18 cellular contexts compared by ENCODE assay signal in genomic region chr10:130498042-130498441, GRCh38.
"Had no signal": no experiment of that assay in that cellular context is flagged by ENCODE, and none has a peak within 500 bp of the region (broad histone marks: within the 10 kb centered on the region; RNA-seq: fewer than 3 reads in every experiment).

No MANE protein-coding gene starts in this region.

- H3K4me3 ChIP-seq: coronary artery, heart left ventricle, right atrium auricular region, tibial artery, upper lobe of right lung had no signal

- H3K4me1 ChIP-seq: heart left ventricle, right atrium auricular region, tibial artery, upper lobe of right lung had no signal

- H3K4me1 Mint-ChIP-seq: endodermal cell; naive B cell; stimulated activated memory B cell treated with anti-CD40 and anti-IgM and Interleukin-4, amounts not matched to agents 10 μg/mL and 1 μg/mL and 100 μg/mL, for 72 hours had no signal

- ATAC-seq: heart left ventricle; stimulated activated memory B cell treated with anti-CD40 and anti-IgM and Interleukin-4, amounts not matched to agents 10 μg/mL and 1 μg/mL and 100 μg/mL, for 72 hours; upper lobe of right lung had no signal

- H3K4me3 Mint-ChIP-seq: endodermal cell; naive B cell; nephron; stimulated activated memory B cell treated with anti-CD40 and anti-IgM and Interleukin-4, amounts not matched to agents 10 μg/mL and 1 μg/mL and 100 μg/mL, for 72 hours; stimulated activated naive CD8-positive, alpha-beta T cell treated with anti-CD3 and anti-CD28 coated beads, Interleukin-15, Interleukin-2, amounts not matched to agents 100 ng/mL and 50 ng/mL, for 24 hours had no signal

- H3K36me3 ChIP-seq: heart left ventricle, right atrium auricular region, tibial artery, upper lobe of right lung had no signal

- H3K9me3 Mint-ChIP-seq: stimulated activated naive CD8-positive, alpha-beta T cell treated with anti-CD3 and anti-CD28 coated beads, Interleukin-15, Interleukin-2, amounts not matched to agents 100 ng/mL and 50 ng/mL, for 24 hours had no signal

- DNase-seq: effector CD4-positive, alpha-beta T cell; endodermal cell; foreskin melanocyte; hippocampal formation; mesendoderm; naive B cell; occipital lobe; stimulated activated CD4-positive, alpha-beta T cell treated with anti-CD3 and anti-CD28 coated beads, Interleukin-4, amount 100 ng/mL, for 24 hours; tibial artery; upper lobe of right lung had no signal

- H3K27ac Mint-ChIP-seq: endodermal cell; naive B cell; nephron; stimulated activated memory B cell treated with anti-CD40 and anti-IgM and Interleukin-4, amounts not matched to agents 10 μg/mL and 1 μg/mL and 100 μg/mL, for 72 hours; stimulated activated naive CD8-positive, alpha-beta T cell treated with anti-CD3 and anti-CD28 coated beads, Interleukin-15, Interleukin-2, amounts not matched to agents 100 ng/mL and 50 ng/mL, for 24 hours had no signal

- H3K27me3 ChIP-seq: heart left ventricle, right atrium auricular region, tibial artery, upper lobe of right lung had no signal

- H3K36me3 Mint-ChIP-seq: naive B cell; stimulated activated memory B cell treated with anti-CD40 and anti-IgM and Interleukin-4, amounts not matched to agents 10 μg/mL and 1 μg/mL and 100 μg/mL, for 72 hours had no signal

- FAIRE-seq: endothelial cell of umbilical vein, islet of Langerhans had no signal

- H3K27ac ChIP-seq: coronary artery, heart left ventricle, right atrium auricular region, tibial artery, upper lobe of right lung had no signal

- H3K27me3 Mint-ChIP-seq: stimulated activated memory B cell treated with anti-CD40 and anti-IgM and Interleukin-4, amounts not matched to agents 10 μg/mL and 1 μg/mL and 100 μg/mL, for 72 hours; stimulated activated naive CD8-positive, alpha-beta T cell treated with anti-CD3 and anti-CD28 coated beads, Interleukin-15, Interleukin-2, amounts not matched to agents 100 ng/mL and 50 ng/mL, for 24 hours had no signal

- H3K9me3 ChIP-seq: tibial artery, upper lobe of right lung had no signal
